24 cellular contexts compared by ENCODE assay signal in the genomic region with DNA sequence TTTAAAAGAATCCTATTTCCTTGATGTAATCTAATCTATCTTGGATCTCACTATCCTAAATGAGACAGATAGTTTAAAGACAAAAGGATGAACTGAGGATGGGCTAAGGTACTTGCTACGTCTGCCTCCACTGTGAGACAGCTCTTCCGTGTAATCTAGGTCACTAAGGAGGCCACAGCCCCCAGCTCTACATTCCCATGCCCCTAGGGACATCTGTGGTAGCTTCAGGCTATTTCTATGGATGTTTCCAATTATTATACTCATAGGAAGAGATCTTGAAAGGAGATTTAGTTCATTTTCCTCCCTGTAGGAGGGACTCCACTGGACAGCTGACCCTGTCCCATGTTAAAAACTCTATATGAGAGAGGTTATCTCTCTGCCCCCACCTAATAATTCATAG.
"Had no signal": no experiment of that assay in that cellular context is flagged by ENCODE, and none has a peak within 500 bp of the region (broad histone marks: within the 10 kb centered on the region; RNA-seq: fewer than 3 reads in every experiment).

No MANE protein-coding gene starts in this region.

- DNase-seq: activated B cell treated with CpG ODN at 0.5 μM for 24 hours; activated CD4-positive, alpha-beta T cell treated with anti-CD3 and anti-CD28 coated beads for 48 hours; activated CD4-positive, alpha-beta T cell treated with anti-CD3 and anti-CD28 coated beads, Interleukin-2, amount 50 U/mL, for 1 hour; activated CD4-positive, alpha-beta T cell treated with anti-CD3 and anti-CD28 coated beads, Interleukin-2, amount 50 U/mL, for 48 hours; activated CD8-positive, alpha-beta memory T cell treated with anti-CD3 and anti-CD28 coated beads for 24 hours; activated CD8-positive, alpha-beta T cell treated with anti-CD3 and anti-CD28 coated beads for 36 hours; activated effector memory CD4-positive, alpha-beta T cell treated with Interleukin-2 at 50 U/mL for 16 hours; activated gamma-delta T cell treated with Interleukin-2 at 50 U/mL for 16 hours; activated naive CD4-positive, alpha-beta T cell treated with anti-CD3 and anti-CD28 coated beads, Interleukin-2, amount 50 U/mL, for 16 hours; activated naive CD4-positive, alpha-beta T cell treated with Interleukin-2 at 50 U/mL for 16 hours; activated T-cell treated with anti-CD3 and anti-CD28 coated beads, Interleukin-2, amount 50 U/mL, for 4 hours; amniotic stem cell; anterior cingulate cortex; brain microvascular endothelial cell; dorsolateral prefrontal cortex; effector memory CD4-positive, alpha-beta T cell; endodermal cell; foreskin fibroblast; head of caudate nucleus; T1000; WERI-Rb-1 had no signal

- H3K4me3 ChIP-seq: coronary artery, dorsolateral prefrontal cortex had no signal

- H3K36me3 ChIP-seq: brain microvascular endothelial cell, WERI-Rb-1 had no signal

- FAIRE-seq: bronchial epithelial cell, frontal cortex had no signal

- H3K27me3 ChIP-seq: brain microvascular endothelial cell had no signal

- H3K27ac ChIP-seq: brain microvascular endothelial cell, coronary artery, dorsolateral prefrontal cortex, WERI-Rb-1 had no signal
